Comparison of ENCODE assay signal across 14 cellular contexts in genomic region chr13:61413572-61413971, GRCh38. TPM values are rescaled to one million over a fixed set of nuclear protein-coding genes. Genes with fewer than 3 reads are reported as not detected.
DNase-seq lines count a peak whose midpoint lies in the region; ATAC-seq and TF ChIP-seq lines count a peak whose summit lies in the region.
"Had no signal": no experiment of that assay in that cellular context is flagged by ENCODE, and none has a peak within 500 bp of the region (broad histone marks: within the 10 kb centered on the region; RNA-seq: fewer than 3 reads in every experiment).

No MANE protein-coding gene starts in this region.

- ATAC-seq in gastroesophageal sphincter, result no peak
- ATAC-seq: stimulated activated naive B cell treated with anti-CD40 and anti-IgM and Interleukin-4, amounts not matched to agents 10 μg/mL and 1 μg/mL and 100 μg/mL, for 72 hours had no signal

- TF ChIP-seq CTCF in gastroesophageal sphincter (IDR thresholded peaks at IDR 0.05) (no peak), type B pancreatic cell (conservative IDR thresholded peaks at IDR 0.05) (no peak), HFFc6 (IDR thresholded peaks at IDR 0.05) (no peak)

- H3K9me3 ChIP-seq in gastroesophageal sphincter, result no peaks in the 10 kb centered on the region
- H3K9me3 ChIP-seq in muscle layer of colon (ENCODE audit: low read length), result no peaks in the 10 kb centered on the region

- H3K9me3 Mint-ChIP-seq in type B pancreatic cell (no peaks in the 10 kb centered on the region), HFFc6 (no peaks in the 10 kb centered on the region; the same call in 1 of the 2 replicates)

- no peak overlapping the region for H3K27ac ChIP-seq in gastroesophageal sphincter
- H3K27ac ChIP-seq in muscle layer of colon (ENCODE audit: low read depth, low read length), result no peak overlapping the region

- DNase-seq in NCI-H524 (lab: John Stamatoyannopoulos, UW) (peak; percentile 37 to 44), NCI-H524 treated with DMSO at 0.1 percent for 48 hours (lab: John Stamatoyannopoulos, UW) (no peak), type B pancreatic cell (ENCODE audit: extremely low spot score, unreplicated experiment) (no peak), mucosa of gallbladder (ENCODE audit: low spot score) (no peak), HFFc6 (no peak), inferior parietal cortex (ENCODE audit: extremely low spot score) (no peak)
- DNase-seq: activated CD4-positive, alpha-beta T cell treated with anti-CD3 and anti-CD28 coated beads, Interleukin-2, amount 50 U/mL, for 4 hours; erythroblast; mammary epithelial cell; NCI-H226; stimulated activated CD4-positive, alpha-beta T cell treated with anti-CD3 and anti-CD28 coated beads, Interleukin-15, amount 100 ng/mL, for 24 hours; stimulated activated naive B cell treated with anti-CD40 and anti-IgM and Interleukin-4, amounts not matched to agents 10 μg/mL and 1 μg/mL and 100 μg/mL, for 72 hours had no signal

- H3K4me1 Mint-ChIP-seq in type B pancreatic cell (ENCODE audit: unreplicated experiment), result peaks cover 22% of the 10 kb centered on the region
- no peaks in the 10 kb centered on the region for H3K4me1 Mint-ChIP-seq in HFFc6 (ENCODE audit: low read depth)

- H3K27me3 ChIP-seq in gastroesophageal sphincter (peaks cover 21% of the 10 kb centered on the region), muscle layer of colon (ENCODE audit: control insufficient read depth in 1 of 2, insufficient read depth in 2 of 2, low read length in 2 of 2) (peaks cover 0 to 7% of the 10 kb centered on the region in 2 donors)

- H3K4me3 Mint-ChIP-seq in type B pancreatic cell (peak overlapping the region; percentile 91), HFFc6 (no peak overlapping the region)
- H3K4me3 Mint-ChIP-seq: stimulated activated naive B cell treated with anti-CD40 and anti-IgM and Interleukin-4, amounts not matched to agents 10 μg/mL and 1 μg/mL and 100 μg/mL, for 72 hours had no signal

- H3K4me1 ChIP-seq in gastroesophageal sphincter (peaks cover 0 to 23% (median 4%) of the 10 kb centered on the region in 3 donors), muscle layer of colon (ENCODE audit: insufficient read depth, low read length) (peaks cover 16% of the 10 kb centered on the region)

- no peak for TF ChIP-seq POLR2A in gastroesophageal sphincter (IDR thresholded peaks at IDR 0.05)

- no peak overlapping the region for H3K27ac Mint-ChIP-seq in type B pancreatic cell
- H3K27ac Mint-ChIP-seq in HFFc6, result no peak overlapping the region
- H3K27ac Mint-ChIP-seq: stimulated activated naive B cell treated with anti-CD40 and anti-IgM and Interleukin-4, amounts not matched to agents 10 μg/mL and 1 μg/mL and 100 μg/mL, for 72 hours had no signal

- no peak overlapping the region for H3K9ac ChIP-seq in muscle layer of colon (ENCODE audit: low read length)

- H3K36me3 ChIP-seq in gastroesophageal sphincter, result no peaks in the 10 kb centered on the region
- no peaks in the 10 kb centered on the region for H3K36me3 ChIP-seq in muscle layer of colon (ENCODE audit: insufficient read depth, low read length)

- TF ChIP-seq EP300 in gastroesophageal sphincter (IDR thresholded peaks at IDR 0.05), result no peak

- no peaks in the 10 kb centered on the region for H3K36me3 Mint-ChIP-seq in type B pancreatic cell
- H3K36me3 Mint-ChIP-seq in HFFc6 (ENCODE audit: low read depth), result no peaks in the 10 kb centered on the region
- H3K36me3 Mint-ChIP-seq: stimulated activated naive B cell treated with anti-CD40 and anti-IgM and Interleukin-4, amounts not matched to agents 10 μg/mL and 1 μg/mL and 100 μg/mL, for 72 hours had no signal

- H3K4me3 ChIP-seq in gastroesophageal sphincter, result peak overlapping the region; percentile 41 to 50
- peak overlapping the region; percentile 50 to 62 for H3K4me3 ChIP-seq in muscle layer of colon (ENCODE audit: low read depth in 1 of 2, low read length in 2 of 2)

- WGBS in gastroesophageal sphincter (ENCODE audit: low coverage in 1 of 2), 2 donors, result 0 to 10% methylated on average over 1 to 3 of the region's 22 CpGs

- H3K27me3 Mint-ChIP-seq in type B pancreatic cell (peaks cover 64% of the 10 kb centered on the region), HFFc6 (ENCODE audit: insufficient read depth) (peaks cover 5% of the 10 kb centered on the region)

RNA-seq across cellular contexts. Expression of gene PCDH20, which starts 2.1 kb away (rescaled TPM):
- total RNA-seq in gastroesophageal sphincter (10 to 100 TPM in 3 of 4 donors, 1 to 10 TPM in 1; 9.2 to 26.9 (median 16.4) TPM), type B pancreatic cell (ENCODE audit: low replicate concordance) (7.2 and 13.4 TPM in 2 replicates), mucosa of gallbladder (0.63 TPM)
- not detected for total RNA-seq in HFFc6 (2021; fragmentation: NEBNext Ultra II Directional; extraction: Animal tissue kit (Norgen Biotek cat#: 25700))
- total RNA-seq: mammary epithelial cell had no signal

Comparison
In these comparisons a context has a peak if more than half of its experiments do, and no peak if none do; other contexts are left out.
1. DNase-seq: peak in NCI-H524 (2 of 2); none in NCI-H524 treated with DMSO at 0.1 percent for 48 hours (single experiment), type B pancreatic cell (single experiment), mucosa of gallbladder (single experiment), HFFc6 (single experiment) and inferior parietal cortex (single experiment).